In the genomic region with DNA sequence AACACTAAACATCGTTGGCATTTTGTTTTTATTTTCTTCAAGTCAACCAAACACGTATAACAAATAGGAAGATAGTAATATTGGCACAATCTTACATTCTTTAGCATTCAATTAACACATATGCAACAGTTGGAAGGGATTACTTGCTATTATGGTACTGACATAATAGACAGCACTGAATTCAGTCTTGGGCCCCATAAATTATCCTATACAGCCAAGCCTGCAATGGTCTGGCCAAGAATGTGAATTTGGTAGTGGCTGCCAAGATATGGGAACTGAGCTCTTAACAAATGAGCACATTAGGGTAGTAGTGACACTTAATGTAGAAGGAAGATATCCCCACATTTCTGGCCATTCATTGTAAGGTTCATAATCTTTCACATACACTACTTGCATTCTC, we compare ENCODE assay signal across 37 cellular contexts.
"Had no signal": no experiment of that assay in that cellular context is flagged by ENCODE, and none has a peak within 500 bp of the region (broad histone marks: within the 10 kb centered on the region; RNA-seq: fewer than 3 reads in every experiment).

No MANE protein-coding gene starts in this region.

- H3K36me3 ChIP-seq: brain microvascular endothelial cell, MG63, Peyer's patch, SJSA1, WERI-Rb-1 had no signal

- FAIRE-seq: colon had no signal

- ATAC-seq: activated CD8-positive, alpha-beta memory T cell treated with anti-CD3 and anti-CD28 coated beads, Interleukin-2, amount 10 ng/mL, durations not matched to agents 7 days and 5 days; PC-3 had no signal

- H3K4me3 ChIP-seq: MG63, Peyer's patch, SJSA1 had no signal

- H3K4me1 ChIP-seq: Peyer's patch had no signal

- H3K9me3 ChIP-seq: MG63, Peyer's patch, SJSA1 had no signal

- H3K27ac ChIP-seq: brain microvascular endothelial cell, Peyer's patch, SJSA1, WERI-Rb-1 had no signal

- H3K27me3 ChIP-seq: brain microvascular endothelial cell, MG63, Peyer's patch had no signal

- DNase-seq: activated CD4-positive, alpha-beta memory T cell treated with anti-CD3 and anti-CD28 coated beads, Interleukin-2, amount 10 ng/mL, durations not matched to agents 7 days and 5 days; activated CD4-positive, alpha-beta T cell treated with anti-CD3 and anti-CD28 coated beads for 1 hour; activated CD4-positive, alpha-beta T cell treated with anti-CD3 and anti-CD28 coated beads for 48 hours; activated CD4-positive, CD25-positive, alpha-beta regulatory T cell; activated CD8-positive, alpha-beta memory T cell treated with anti-CD3 and anti-CD28 coated beads for 24 hours; activated CD8-positive, alpha-beta memory T cell treated with anti-CD3 and anti-CD28 coated beads, Interleukin-2, amount 10 ng/mL, durations not matched to agents 7 days and 5 days; activated CD8-positive, alpha-beta memory T cell treated with anti-CD3 and anti-CD28 coated beads, Interleukin-2, amount 50 U/mL, for 48 hours; activated effector memory CD4-positive, alpha-beta T cell treated with Interleukin-2 at 50 U/mL for 16 hours; activated naive CD4-positive, alpha-beta T cell treated with anti-CD3 and anti-CD28 coated beads, Interleukin-2, amount 50 U/mL, for 16 hours; activated naive CD8-positive, alpha-beta T cell treated with anti-CD3 and anti-CD28 coated beads for 36 hours; activated T-cell treated with anti-CD3 and anti-CD28 coated beads, Interleukin-2, amount 50 U/mL, for 48 hours; amniotic stem cell; aorta; brain microvascular endothelial cell; central memory CD4-positive, alpha-beta T cell; Kasumi-1; KG1; MG63; NCI-H1092; NCI-H1436 treated with DMSO at 0.1 percent for 48 hours; NCI-H187; NCI-H2029 treated with DMSO at 0.1 percent for 48 hours; NCI-H2107; NCI-H2171; NCI-H226; NCI-H510A treated with DMSO at 0.1 percent for 48 hours; NCI-H526 treated with DMSO at 0.1 percent for 48 hours; NCI-H82; NK-92 treated with Interleukin-12 subunit alpha and Interleukin-12 subunit beta, amount 100 ng/mL, for 24 hours; PC-3; Peyer's patch; RPMI8226; SHP77 treated with DMSO at 0.1 percent for 48 hours; T1000; WERI-Rb-1 had no signal
